Comparison of ENCODE assay signal across 30 cellular contexts in genomic region chr10:86706401-86706841, GRCh38. TPM values are rescaled to one million over a fixed set of nuclear protein-coding genes. Genes with fewer than 3 reads are reported as not detected.
A peak's percentile ranks its signal among the peaks of the same experiment; 100 is the strongest.
DNase-seq lines count a peak whose midpoint lies in the region; ATAC-seq and TF ChIP-seq lines count a peak whose summit lies in the region.
"Had no signal": no experiment of that assay in that cellular context is flagged by ENCODE, and none has a peak within 500 bp of the region (broad histone marks: within the 10 kb centered on the region; RNA-seq: fewer than 3 reads in every experiment).

No MANE protein-coding gene starts in this region.

- no peaks in the 10 kb centered on the region for H3K79me2 ChIP-seq in mammary epithelial cell (ENCODE audit: insufficient read depth, low read length)

- no peak overlapping the region for H3K27ac Mint-ChIP-seq in CD4-positive, alpha-beta memory T cell
- H3K27ac Mint-ChIP-seq: activated naive CD4-positive, alpha-beta T cell treated with anti-CD3 and anti-CD28 coated beads, Interleukin-2, amount 10 ng/mL, durations not matched to agents 7 days and 5 days; activated T-helper 17 cell treated with anti-CD3 and anti-CD28 coated beads, Interleukin-2, amount 50 U/mL, for 72 hours; naive thymus-derived CD8-positive, alpha-beta T cell had no signal

- H3K9me3 Mint-ChIP-seq in CD4-positive, alpha-beta memory T cell = no peaks in the 10 kb centered on the region
- H3K9me3 Mint-ChIP-seq: activated naive CD4-positive, alpha-beta T cell treated with anti-CD3 and anti-CD28 coated beads, Interleukin-2, amount 10 ng/mL, durations not matched to agents 7 days and 5 days; activated T-helper 17 cell treated with anti-CD3 and anti-CD28 coated beads, Interleukin-2, amount 50 U/mL, for 72 hours; naive thymus-derived CD8-positive, alpha-beta T cell had no signal

- H3K27ac ChIP-seq in gastroesophageal sphincter (peak overlapping the region in 3 of 4 donors; percentile 50 to 97 (median 95)), psoas muscle (peak overlapping the region; percentile 82), mammary epithelial cell (ENCODE audit: insufficient read depth, low read depth, low read length) (no peak overlapping the region)
- H3K27ac ChIP-seq in CD4-positive, alpha-beta memory T cell (ENCODE audit: low read depth, low read length) = no peak overlapping the region
- H3K27ac ChIP-seq: adrenal gland, left lung, tibial nerve had no signal

- POLR2A ChIA-PET in CD4-positive, alpha-beta memory T cell (lab: Charles Lee; ENCODE audit: partially characterized antibody) = no interaction called here

- dilution Hi-C loops in mammary epithelial cell (cut with HindIII; ENCODE audit: low sequenced_read_pairs) = loop anchor here (10.0 kb wide), 3 partner anchors 52 to 198 kb away; partner anchors contain the start of gene OPN4

- BruUV-seq in mammary epithelial cell (replicated peaks; lab: Mats Ljungman, UMichigan) = no TSS peak

- no peak for TF ChIP-seq EP300 in gastroesophageal sphincter (IDR thresholded peaks at IDR 0.05)

- TF ChIP-seq CTCF in gastroesophageal sphincter (IDR thresholded peaks at IDR 0.05) = no peak
- TF ChIP-seq CTCF in psoas muscle (IDR thresholded peaks at IDR 0.05) = no peak
- no peak for TF ChIP-seq CTCF in mammary epithelial cell (conservative IDR thresholded peaks at IDR 0.05 in 1 of 2, IDR thresholded peaks at IDR 0.05 in 1 of 2; ENCODE audit: extremely low read depth in 1 of 2, insufficient read depth in 1 of 2, low read depth in 1 of 2, low read length in 2 of 2)

- H3K4me1 Mint-ChIP-seq in CD4-positive, alpha-beta memory T cell = peaks cover 2 to 13% (median 9%) of the 10 kb centered on the region in 4 donors
- H3K4me1 Mint-ChIP-seq: activated T-helper 17 cell treated with anti-CD3 and anti-CD28 coated beads, Interleukin-2, amount 50 U/mL, for 72 hours had no signal

- H3K4me2 ChIP-seq in mammary epithelial cell (ENCODE audit: insufficient read depth, low read depth, low read length) = no peak overlapping the region

- H3K36me3 ChIP-seq in gastroesophageal sphincter (peaks cover 0 to 62% of the 10 kb centered on the region in 2 donors), psoas muscle (ENCODE audit: insufficient read depth in 1 of 2, low read depth in 1 of 2) (peaks cover 0 to 77% of the 10 kb centered on the region in 2 donors), mammary epithelial cell (ENCODE audit: insufficient read depth, low read length) (no peaks in the 10 kb centered on the region)
- no peaks in the 10 kb centered on the region for H3K36me3 ChIP-seq in CD4-positive, alpha-beta memory T cell (ENCODE audit: insufficient read depth, low read length)
- H3K36me3 ChIP-seq: adrenal gland, BE2C, left lung, tibial nerve had no signal

- intact Hi-C loops in psoas muscle (cut with DNase I) = no loop called here
- intact Hi-C loops in mammary epithelial cell (cut with micrococcal nuclease) = no loop called here
- intact Hi-C loops in CD4-positive, alpha-beta memory T cell (cut with micrococcal nuclease) = no loop called here

- TF ChIP-seq POLR2A in gastroesophageal sphincter (IDR thresholded peaks at IDR 0.05) = no peak

- H3K4me3 ChIP-seq in gastroesophageal sphincter (no peak overlapping the region), psoas muscle (no peak overlapping the region), mammary epithelial cell (replicated peaks in 1 of 3; ENCODE audit: insufficient read depth in 1 of 3, low read depth in 2 of 3, low read length in 3 of 3) (no peak overlapping the region)
- H3K4me3 ChIP-seq in CD4-positive, alpha-beta memory T cell (ENCODE audit: low read length in 2 of 2) = no peak overlapping the region
- H3K4me3 ChIP-seq: adrenal gland, left lung, tibial nerve had no signal

- no peaks in the 10 kb centered on the region for H3K36me3 Mint-ChIP-seq in CD4-positive, alpha-beta memory T cell
- H3K36me3 Mint-ChIP-seq: brain; naive thymus-derived CD8-positive, alpha-beta T cell had no signal

- H3K4me1 ChIP-seq in gastroesophageal sphincter (peaks cover 0 to 19% (median 6%) of the 10 kb centered on the region in 3 donors), psoas muscle (peaks cover 31% of the 10 kb centered on the region), mammary epithelial cell (ENCODE audit: insufficient read depth, low read length) (peaks cover 8% of the 10 kb centered on the region)
- H3K4me1 ChIP-seq in CD4-positive, alpha-beta memory T cell (ENCODE audit: insufficient read depth, low read length) = peaks cover 8% of the 10 kb centered on the region

- no peak overlapping the region for H3K9ac ChIP-seq in mammary epithelial cell (ENCODE audit: insufficient read depth, low read length)

- H3K9me3 ChIP-seq in gastroesophageal sphincter = no peaks in the 10 kb centered on the region
- no peaks in the 10 kb centered on the region for H3K9me3 ChIP-seq in psoas muscle
- no peaks in the 10 kb centered on the region for H3K9me3 ChIP-seq in mammary epithelial cell (replicated peaks; ENCODE audit: insufficient read depth, low read length)
- no peaks in the 10 kb centered on the region for H3K9me3 ChIP-seq in CD4-positive, alpha-beta memory T cell (ENCODE audit: control insufficient read depth in 1 of 2, low read length in 2 of 2)
- H3K9me3 ChIP-seq: adrenal gland, BE2C, left lung, tibial nerve had no signal

- no peak for ATAC-seq in gastroesophageal sphincter
- ATAC-seq in psoas muscle = peak; percentile 22 to 62 (median 46)
- ATAC-seq: activated T-helper 17 cell treated with anti-CD3 and anti-CD28 coated beads, Interleukin-2, amount 50 U/mL, for 72 hours; left lung; naive thymus-derived CD8-positive, alpha-beta T cell had no signal

- DNase-seq in 8988T (peak; percentile 7), LHCN-M2 (ENCODE audit: low read depth) (peak; percentile 27), psoas muscle (peak in 1 of 2 donors; percentile 76), mammary epithelial cell (no peak), DMS79 (lab: John Stamatoyannopoulos, UW) (no peak), mesenteric fat pad (ENCODE audit: low spot score) (no peak)
- no peak for DNase-seq in CD4-positive, alpha-beta memory T cell
- DNase-seq: activated CD4-positive, alpha-beta T cell treated with anti-CD3 and anti-CD28 coated beads for 4 hours; activated naive CD4-positive, alpha-beta T cell treated with anti-CD3 and anti-CD28 coated beads, Interleukin-2, amount 10 ng/mL, durations not matched to agents 7 days and 5 days; adrenal gland; BE2C; KBM-7; left lung; naive thymus-derived CD8-positive, alpha-beta T cell; NCI-H1105 treated with DMSO at 0.1 percent for 48 hours; NCI-H2029; NCI-H526; NK-92 treated with Interleukin-12 subunit alpha and Interleukin-12 subunit beta, amount 100 ng/mL, for 24 hours; stimulated activated CD4-positive, alpha-beta T cell treated with anti-CD3 and anti-CD28 coated beads, Interleukin-12 subunit alpha, Interleukin-12 subunit beta, amount 100 ng/mL, for 4 hours; stimulated activated CD4-positive, alpha-beta T cell treated with anti-CD3 and anti-CD28 coated beads, Interleukin-2, amount 100 ng/mL, for 48 hours; SW 1271 had no signal

- no peak overlapping the region for H3K4me3 Mint-ChIP-seq in CD4-positive, alpha-beta memory T cell
- H3K4me3 Mint-ChIP-seq: activated naive CD4-positive, alpha-beta T cell treated with anti-CD3 and anti-CD28 coated beads, Interleukin-2, amount 10 ng/mL, durations not matched to agents 7 days and 5 days; activated T-helper 17 cell treated with anti-CD3 and anti-CD28 coated beads, Interleukin-2, amount 50 U/mL, for 72 hours had no signal

- WGBS in gastroesophageal sphincter (ENCODE audit: low coverage in 1 of 2), 2 donors = no CpG with 5 or more reads among the region's 12 CpGs
- WGBS in psoas muscle, 3 donors = 38 to 50% (median 43%) methylated on average over 12 of the region's 12 CpGs
- 84% methylated on average over 10 of the region's 12 CpGs for WGBS in mammary epithelial cell (ENCODE audit: low coverage, missing lambda C conversion rate)

- no peaks in the 10 kb centered on the region for H3K27me3 Mint-ChIP-seq in CD4-positive, alpha-beta memory T cell
- H3K27me3 Mint-ChIP-seq: activated naive CD4-positive, alpha-beta T cell treated with anti-CD3 and anti-CD28 coated beads, Interleukin-2, amount 10 ng/mL, durations not matched to agents 7 days and 5 days; activated T-helper 17 cell treated with anti-CD3 and anti-CD28 coated beads, Interleukin-2, amount 50 U/mL, for 72 hours had no signal

- H2AFZ ChIP-seq in mammary epithelial cell (ENCODE audit: low read depth, low read length) = no peak overlapping the region

- H3K27me3 ChIP-seq in gastroesophageal sphincter (no peaks in the 10 kb centered on the region), psoas muscle (ENCODE audit: insufficient read depth in 3 of 3, low read length in 2 of 3) (no peaks in the 10 kb centered on the region), mammary epithelial cell (ENCODE audit: insufficient read depth, low read length) (no peaks in the 10 kb centered on the region)
- H3K27me3 ChIP-seq in CD4-positive, alpha-beta memory T cell (ENCODE audit: insufficient read depth, low read length) = no peaks in the 10 kb centered on the region
- H3K27me3 ChIP-seq: adrenal gland, BE2C, tibial nerve had no signal

- no peaks in the 10 kb centered on the region for H4K20me1 ChIP-seq in mammary epithelial cell (ENCODE audit: insufficient read depth, low read length)

- in situ Hi-C loops in mammary epithelial cell (cut with MboI; ENCODE audit: low sequenced_read_pairs in 2 of 2) = no loop called here

- CTCF ChIA-PET in mammary epithelial cell (lab: Charles Lee; ENCODE audit: low non-redundant PET) = no interaction called here
- CTCF ChIA-PET in CD4-positive, alpha-beta memory T cell (lab: Charles Lee; ENCODE audit: partially characterized antibody) = interaction anchor here (1.2 kb wide), 1 partner anchor 13 kb away, joined by 3 read pairs; no protein-coding TSS in a partner anchor

RNA-seq across cellular contexts. Expression of gene LDB3, which starts 38.1 kb away (rescaled TPM):
- total RNA-seq in LHCN-M2 (2014; rRNA removed) (0.06 TPM in 1 of 2 replicates, not detected in the other), gastroesophageal sphincter (10 to 100 TPM; 12.9 to 45.8 (median 18.6) TPM), psoas muscle (1,000 to 10,000 TPM in 1 of 4 donors, 100 to 1,000 TPM in 3; 615 to 2,187 (median 685) TPM), mammary epithelial cell (not detected), mesenteric fat pad (1.3 TPM)
- 0.34 TPM for polyA plus RNA-seq in LHCN-M2 (2012)
- polyA plus RNA-seq in psoas muscle (100 to 1,000 TPM; 108 to 518 (median 274) TPM), mammary epithelial cell (not detected)
- polyA minus RNA-seq in mammary epithelial cell = not detected
- total RNA-seq in CD4-positive, alpha-beta memory T cell = under 1 TPM in 1 of 2 experiments, not detected in 1; 0.08 TPM
- polyA plus RNA-seq in CD4-positive, alpha-beta memory T cell = not detected
- total RNA-seq: endothelial cell of umbilical vein, glomerular endothelial cell had no signal
- polyA plus RNA-seq: endothelial cell of umbilical vein; naive thymus-derived CD8-positive, alpha-beta T cell had no signal

RNA-seq across cellular contexts. Expression of gene BMPR1A, which starts 50.0 kb away (rescaled TPM):
- total RNA-seq in LHCN-M2 (2014; rRNA removed) = 27.0 and 28.8 TPM in 2 replicates
- 8.4 TPM for polyA plus RNA-seq in LHCN-M2 (2012)
- total RNA-seq in gastroesophageal sphincter = 100 to 1,000 TPM in 3 of 4 donors, 10 to 100 TPM in 1; 91.5 to 121 (median 117) TPM
- total RNA-seq in psoas muscle = 10 to 100 TPM; 12.0 to 30.0 (median 26.2) TPM
- 10 to 100 TPM in 1 of 3 donors, 1 to 10 TPM in 2; 4.6 to 22.7 (median 6.0) TPM for polyA plus RNA-seq in psoas muscle
- total RNA-seq in mammary epithelial cell = 10 to 100 TPM; 29.8 to 58.0 TPM
- 19.1 TPM for polyA plus RNA-seq in mammary epithelial cell
- 16.7 TPM for polyA minus RNA-seq in mammary epithelial cell
- total RNA-seq in CD4-positive, alpha-beta memory T cell = 10 to 100 TPM; 15.5 to 21.0 TPM
- polyA plus RNA-seq in CD4-positive, alpha-beta memory T cell = 1 to 10 TPM; 4.7 to 5.2 TPM
- total RNA-seq in mesenteric fat pad = 43.5 TPM
- total RNA-seq: endothelial cell of umbilical vein had no signal
- polyA plus RNA-seq: endothelial cell of umbilical vein had no signal

RNA-seq across cellular contexts. Expression of gene OPN4, which starts 52.1 kb away (rescaled TPM):
- not detected in 2 replicates for total RNA-seq in LHCN-M2 (2014; rRNA removed)
- polyA plus RNA-seq in LHCN-M2 (2012) = 0.04 TPM
- total RNA-seq in gastroesophageal sphincter = not detected
- total RNA-seq in psoas muscle = under 1 TPM; 0.12 to 0.49 (median 0.32) TPM
- under 1 TPM; 0.14 to 0.23 (median 0.23) TPM for polyA plus RNA-seq in psoas muscle
- not detected for total RNA-seq in mammary epithelial cell
- not detected for polyA plus RNA-seq in mammary epithelial cell
- not detected for polyA minus RNA-seq in mammary epithelial cell
- not detected for total RNA-seq in CD4-positive, alpha-beta memory T cell
- not detected for polyA plus RNA-seq in CD4-positive, alpha-beta memory T cell
- not detected for total RNA-seq in mesenteric fat pad
- total RNA-seq: activated T-helper 17 cell treated with anti-CD3 and anti-CD28 coated beads, Interleukin-2, amount 50 U/mL, for 72 hours; cerebellum; endothelial cell of umbilical vein; glomerular endothelial cell; left lung; MCF 10A; naive thymus-derived CD8-positive, alpha-beta T cell; osteocyte had no signal
- polyA plus RNA-seq: endothelial cell of umbilical vein; naive thymus-derived CD8-positive, alpha-beta T cell had no signal

Comparison
In these comparisons a context has a peak if more than half of its experiments do, and no peak if none do; other contexts are left out.
1. DNase-seq: peak in 8988T (single experiment) and LHCN-M2 (single experiment); none in mammary epithelial cell (single experiment), CD4-positive, alpha-beta memory T cell (0 of 5), DMS79 (single experiment) and mesenteric fat pad (single experiment).
2. H3K27ac ChIP-seq: peak in gastroesophageal sphincter (3 of 4) and psoas muscle (single experiment); none in mammary epithelial cell (single experiment) and CD4-positive, alpha-beta memory T cell (single experiment).
3. RNA of gene LDB3, which starts 38.1 kb away (total RNA-seq): 615 to 2,187 TPM in psoas muscle; 12.9 to 45.8 TPM in gastroesophageal sphincter, 1.3 TPM in mesenteric fat pad (single experiment), 0.08 TPM in CD4-positive, alpha-beta memory T cell, 0.06 TPM in LHCN-M2 and not detected in mammary epithelial cell; every median in the first group is over 10 times any median in the second.